In the genomic region with DNA sequence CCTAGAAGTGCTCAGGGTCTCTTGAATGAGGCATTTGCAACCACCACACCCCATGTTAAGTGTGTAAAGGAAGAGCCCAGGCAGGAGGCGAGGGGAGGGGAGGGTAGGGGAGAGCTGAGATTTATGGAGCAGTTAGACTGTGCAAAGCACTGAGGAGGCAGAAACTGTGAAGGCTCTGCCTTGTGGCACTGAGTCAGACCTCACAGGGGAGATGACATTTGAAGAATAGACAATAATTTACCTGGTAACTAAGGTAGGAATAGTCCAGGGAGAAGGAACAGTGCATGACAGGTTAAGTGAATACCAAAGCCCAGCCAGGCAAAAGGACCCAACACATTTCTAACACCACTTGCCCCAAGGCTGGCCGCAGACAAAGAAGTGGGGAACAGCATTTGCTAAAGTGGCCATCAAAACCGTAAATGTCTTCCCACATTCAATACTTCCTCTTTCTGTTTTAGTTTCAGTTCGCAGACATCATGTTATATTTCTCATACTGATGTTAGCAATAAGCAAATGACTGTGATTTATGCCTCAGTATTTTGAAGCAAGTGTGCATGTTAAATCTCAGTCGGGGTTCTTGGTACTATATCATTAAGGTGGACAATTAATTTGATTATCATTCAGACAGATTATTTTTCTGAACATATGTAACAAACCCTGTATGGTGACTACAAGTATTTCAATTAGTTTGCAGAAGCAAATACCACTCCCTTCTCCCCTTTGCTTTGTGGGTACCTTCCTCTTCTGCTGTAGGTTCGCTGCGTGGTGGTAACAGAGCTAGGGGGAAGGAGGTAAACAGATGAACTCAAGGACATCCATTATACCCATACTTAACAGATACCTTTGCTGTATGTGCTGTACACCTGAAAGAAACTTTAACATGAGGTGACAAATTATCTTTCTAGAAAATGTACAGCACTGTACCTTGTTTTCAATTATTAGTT, we compare ENCODE assay signal across 1 cellular context.
TF ChIP-seq lines count a peak whose summit lies in the region.

No MANE protein-coding gene starts in this region.

TF ChIP-seq in SK-N-SH, 30 proteins besides CTCF, POLR2A, EP300 and RAD21 (continued from another document):
- TF ChIP-seq RCOR1 (IDR thresholded peaks at IDR 0.05; ENCODE audit: low read length) (no peak), NFIC (IDR thresholded peaks at IDR 0.05; ENCODE audit: borderline replicate concordance) (no peak), CHD2 (IDR thresholded peaks at IDR 0.05; ENCODE audit: low read length, partially characterized antibody) (no peak), GATA2 (CRISPR knock-in tag; IDR thresholded peaks at IDR 0.05) (no peak)
- TF ChIP-seq, protein P1, sequence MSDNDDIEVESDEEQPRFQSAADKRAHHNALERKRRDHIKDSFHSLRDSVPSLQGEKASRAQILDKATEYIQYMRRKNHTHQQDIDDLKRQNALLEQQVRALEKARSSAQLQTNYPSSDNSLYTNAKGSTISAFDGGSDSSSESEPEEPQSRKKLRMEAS (IDR thresholded peaks at IDR 0.05; ENCODE audit: low read depth), result no peak
